In the genomic region with DNA sequence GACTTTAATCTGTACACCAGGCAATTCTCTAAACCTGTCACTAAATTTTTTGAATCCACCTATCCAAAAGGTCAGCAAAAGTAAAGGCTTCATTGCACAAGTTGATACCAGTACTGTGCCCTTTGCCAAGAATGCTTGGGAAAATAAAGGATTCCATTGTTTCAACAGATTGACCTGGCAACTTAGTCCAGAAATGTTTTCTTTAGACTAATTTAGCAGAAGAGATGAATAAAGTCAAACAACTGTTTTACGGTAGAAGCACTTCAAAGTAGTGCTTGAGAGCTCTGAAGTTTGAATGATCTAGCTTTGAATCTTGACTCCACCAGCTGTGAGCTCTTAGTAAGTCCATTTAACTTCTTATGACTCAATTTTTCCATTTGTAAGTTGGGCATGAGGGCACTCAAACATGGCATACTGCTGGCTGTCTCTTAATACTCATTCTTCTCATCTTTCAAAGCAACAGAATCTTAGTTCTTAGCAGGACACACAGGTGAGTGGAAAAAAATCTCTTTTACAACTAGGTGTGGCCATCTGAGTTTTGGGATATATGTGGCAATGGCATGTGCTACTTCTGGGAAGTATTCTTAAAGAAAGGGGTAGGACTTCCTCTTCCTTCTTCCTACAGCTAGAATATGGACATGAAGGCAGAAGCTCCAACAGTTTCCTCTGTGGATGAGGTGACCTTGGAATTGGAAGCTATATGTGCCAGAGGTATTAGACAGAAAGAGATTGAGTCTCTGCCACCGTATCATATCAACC, we compare ENCODE assay signal across 1 cellular context.
TF ChIP-seq lines count a peak whose summit lies in the region.

No MANE protein-coding gene starts in this region.

TF ChIP-seq in Ishikawa, 13 proteins besides CTCF, POLR2A, EP300 and RAD21 (continued from another document):
- TF ChIP-seq, protein P1, sequence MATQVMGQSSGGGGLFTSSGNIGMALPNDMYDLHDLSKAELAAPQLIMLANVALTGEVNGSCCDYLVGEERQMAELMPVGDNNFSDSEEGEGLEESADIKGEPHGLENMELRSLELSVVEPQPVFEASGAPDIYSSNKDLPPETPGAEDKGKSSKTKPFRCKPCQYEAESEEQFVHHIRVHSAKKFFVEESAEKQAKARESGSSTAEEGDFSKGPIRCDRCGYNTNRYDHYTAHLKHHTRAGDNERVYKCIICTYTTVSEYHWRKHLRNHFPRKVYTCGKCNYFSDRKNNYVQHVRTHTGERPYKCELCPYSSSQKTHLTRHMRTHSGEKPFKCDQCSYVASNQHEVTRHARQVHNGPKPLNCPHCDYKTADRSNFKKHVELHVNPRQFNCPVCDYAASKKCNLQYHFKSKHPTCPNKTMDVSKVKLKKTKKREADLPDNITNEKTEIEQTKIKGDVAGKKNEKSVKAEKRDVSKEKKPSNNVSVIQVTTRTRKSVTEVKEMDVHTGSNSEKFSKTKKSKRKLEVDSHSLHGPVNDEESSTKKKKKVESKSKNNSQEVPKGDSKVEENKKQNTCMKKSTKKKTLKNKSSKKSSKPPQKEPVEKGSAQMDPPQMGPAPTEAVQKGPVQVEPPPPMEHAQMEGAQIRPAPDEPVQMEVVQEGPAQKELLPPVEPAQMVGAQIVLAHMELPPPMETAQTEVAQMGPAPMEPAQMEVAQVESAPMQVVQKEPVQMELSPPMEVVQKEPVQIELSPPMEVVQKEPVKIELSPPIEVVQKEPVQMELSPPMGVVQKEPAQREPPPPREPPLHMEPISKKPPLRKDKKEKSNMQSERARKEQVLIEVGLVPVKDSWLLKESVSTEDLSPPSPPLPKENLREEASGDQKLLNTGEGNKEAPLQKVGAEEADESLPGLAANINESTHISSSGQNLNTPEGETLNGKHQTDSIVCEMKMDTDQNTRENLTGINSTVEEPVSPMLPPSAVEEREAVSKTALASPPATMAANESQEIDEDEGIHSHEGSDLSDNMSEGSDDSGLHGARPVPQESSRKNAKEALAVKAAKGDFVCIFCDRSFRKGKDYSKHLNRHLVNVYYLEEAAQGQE (IDR thresholded peaks at IDR 0.05; ENCODE audit: low read depth): no peak
